In genomic region chr11:132717824-132718223, GRCh38 we compare ENCODE assay signal across 24 cellular contexts.
"Had no signal": no experiment of that assay in that cellular context is flagged by ENCODE, and none has a peak within 500 bp of the region (broad histone marks: within the 10 kb centered on the region; RNA-seq: fewer than 3 reads in every experiment).

No MANE protein-coding gene starts in this region.

- H3K27ac ChIP-seq: breast epithelium, Peyer's patch, RWPE1, SJCRH30 had no signal

- DNase-seq: activated CD4-positive, alpha-beta T cell treated with anti-CD3 and anti-CD28 coated beads, Interleukin-2, amount 50 U/mL, for 4 hours; activated CD4-positive, CD25-positive, alpha-beta regulatory T cell; activated CD8-positive, alpha-beta memory T cell treated with anti-CD3 and anti-CD28 coated beads for 24 hours; activated gamma-delta T cell treated with Interleukin-2 at 50 U/mL for 16 hours; activated naive CD4-positive, alpha-beta T cell treated with anti-CD3 and anti-CD28 coated beads, Interleukin-2, amount 10 ng/mL, durations not matched to agents 7 days and 5 days; activated naive CD8-positive, alpha-beta T cell treated with anti-CD3 and anti-CD28 coated beads, Interleukin-2, amount 10 ng/mL, durations not matched to agents 7 days and 5 days; activated T-cell treated with anti-CD3 and anti-CD28 coated beads, Interleukin-2, amount 50 U/mL, for 48 hours; aorta; caudate nucleus; MG63; MV-4-11; NCI-H1092 treated with DMSO at 0.1 percent for 48 hours; NCI-H1417 treated with DMSO at 0.1 percent for 48 hours; NCI-H1694; NCI-H2081; NCI-H524; Peyer's patch; Right ventricle myocardium superior; SK-N-SH; T1000 had no signal

- H3K9me3 Mint-ChIP-seq: activated naive CD4-positive, alpha-beta T cell treated with anti-CD3 and anti-CD28 coated beads, Interleukin-2, amount 10 ng/mL, durations not matched to agents 7 days and 5 days; activated naive CD8-positive, alpha-beta T cell treated with anti-CD3 and anti-CD28 coated beads, Interleukin-2, amount 10 ng/mL, durations not matched to agents 7 days and 5 days had no signal

- H3K4me3 ChIP-seq: breast epithelium, MG63, Peyer's patch, SJCRH30 had no signal

- H3K36me3 Mint-ChIP-seq: activated naive CD4-positive, alpha-beta T cell treated with anti-CD3 and anti-CD28 coated beads, Interleukin-2, amount 10 ng/mL, durations not matched to agents 7 days and 5 days; activated naive CD8-positive, alpha-beta T cell treated with anti-CD3 and anti-CD28 coated beads, Interleukin-2, amount 10 ng/mL, durations not matched to agents 7 days and 5 days had no signal

- H3K27ac Mint-ChIP-seq: activated naive CD4-positive, alpha-beta T cell treated with anti-CD3 and anti-CD28 coated beads, Interleukin-2, amount 10 ng/mL, durations not matched to agents 7 days and 5 days; activated naive CD8-positive, alpha-beta T cell treated with anti-CD3 and anti-CD28 coated beads, Interleukin-2, amount 10 ng/mL, durations not matched to agents 7 days and 5 days; activated T-helper 2 cell treated with anti-CD3 and anti-CD28 coated beads, Interferon-gamma antibody, Interleukin-2, Interleukin-4, amounts not matched to agents 10 μg/mL and 5 μg/mL and 100 μg/mL, durations not matched to agents 14 hours and 24 hours and 36 hours had no signal

- H3K9me3 ChIP-seq: breast epithelium, MG63, Peyer's patch, SJCRH30, SK-N-SH had no signal

- H3K4me1 ChIP-seq: breast epithelium, Peyer's patch, SJCRH30 had no signal

- H3K4me3 Mint-ChIP-seq: activated naive CD4-positive, alpha-beta T cell treated with anti-CD3 and anti-CD28 coated beads, Interleukin-2, amount 10 ng/mL, durations not matched to agents 7 days and 5 days; activated naive CD8-positive, alpha-beta T cell treated with anti-CD3 and anti-CD28 coated beads, Interleukin-2, amount 10 ng/mL, durations not matched to agents 7 days and 5 days had no signal

- H3K27me3 ChIP-seq: breast epithelium, MG63, Peyer's patch, SJCRH30 had no signal

- H3K36me3 ChIP-seq: breast epithelium, MG63, Peyer's patch, SJCRH30 had no signal
